18 cellular contexts compared by ENCODE assay signal in genomic region chr11:120581317-120581716, GRCh38.
"Had no signal": no experiment of that assay in that cellular context is flagged by ENCODE, and none has a peak within 500 bp of the region (broad histone marks: within the 10 kb centered on the region; RNA-seq: fewer than 3 reads in every experiment).

No MANE protein-coding gene starts in this region.

- ATAC-seq: activated CD4-positive, CD25-positive, alpha-beta regulatory T cell treated with anti-CD3 and anti-CD28 coated beads, Interleukin-2, amount 50 U/mL, for 24 hours; naive thymus-derived CD8-positive, alpha-beta T cell; psoas muscle; right cardiac atrium; stimulated activated naive CD8-positive, alpha-beta T cell treated with anti-CD3 and anti-CD28 coated beads, Interleukin-15, amount 100 ng/mL, for 72 hours had no signal

- H3K27ac ChIP-seq: esophagus muscularis mucosa, ovary, psoas muscle, skin epidermis, suprapubic skin, transverse colon, uterus had no signal

- H3K27me3 ChIP-seq: ovary had no signal

- H3K27ac Mint-ChIP-seq: activated naive CD4-positive, alpha-beta T cell treated with anti-CD3 and anti-CD28 coated beads, Interleukin-2, amount 50 U/mL, for 24 hours; naive thymus-derived CD8-positive, alpha-beta T cell; stimulated activated naive CD8-positive, alpha-beta T cell treated with anti-CD3 and anti-CD28 coated beads, Interleukin-15, amount 100 ng/mL, for 72 hours had no signal

- H3K9me3 ChIP-seq: ovary, psoas muscle, suprapubic skin, uterus had no signal

- H3K4me1 Mint-ChIP-seq: activated naive CD4-positive, alpha-beta T cell treated with anti-CD3 and anti-CD28 coated beads, Interleukin-2, amount 50 U/mL, for 24 hours had no signal

- H3K36me3 Mint-ChIP-seq: activated naive CD4-positive, alpha-beta T cell treated with anti-CD3 and anti-CD28 coated beads, Interleukin-2, amount 50 U/mL, for 24 hours; naive thymus-derived CD8-positive, alpha-beta T cell had no signal

- H3K36me3 ChIP-seq: esophagus muscularis mucosa, ovary, suprapubic skin, transverse colon, uterus had no signal

- H3K4me1 ChIP-seq: esophagus muscularis mucosa, psoas muscle, suprapubic skin, transverse colon, uterus had no signal

- H3K4me3 Mint-ChIP-seq: activated naive CD4-positive, alpha-beta T cell treated with anti-CD3 and anti-CD28 coated beads, Interleukin-2, amount 50 U/mL, for 24 hours; naive thymus-derived CD8-positive, alpha-beta T cell had no signal

- DNase-seq: activated CD4-positive, alpha-beta T cell treated with anti-CD3 and anti-CD28 coated beads, Interleukin-2, amount 50 U/mL, for 1 hour; activated CD8-positive, alpha-beta memory T cell treated with anti-CD3 and anti-CD28 coated beads for 24 hours; activated CD8-positive, alpha-beta memory T cell treated with anti-CD3 and anti-CD28 coated beads, Interleukin-2, amount 50 U/mL, for 48 hours; activated effector memory CD4-positive, alpha-beta T cell treated with Interleukin-2 at 50 U/mL for 16 hours; activated T-cell treated with anti-CD3 and anti-CD28 coated beads, Interleukin-2, amount 50 U/mL, for 48 hours; effector CD4-positive, alpha-beta T cell; naive thymus-derived CD8-positive, alpha-beta T cell; ovary; psoas muscle; right cardiac atrium; stimulated activated naive CD8-positive, alpha-beta T cell treated with anti-CD3 and anti-CD28 coated beads, Interleukin-15, amount 100 ng/mL, for 72 hours; transverse colon; uterus had no signal

- H3K4me3 ChIP-seq: esophagus muscularis mucosa, ovary, psoas muscle, skin epidermis, suprapubic skin, transverse colon, uterus had no signal
